Comparison of ENCODE assay signal across 8 cellular contexts in genomic region chr14:23302290-23303225, GRCh38. TPM values are rescaled to one million over a fixed set of nuclear protein-coding genes. Genes with fewer than 3 reads are reported as not detected.
DNase-seq lines count a peak whose midpoint lies in the region; ATAC-seq and TF ChIP-seq lines count a peak whose summit lies in the region.

PPP1R3E (minus strand) TSS chr14:23302859; CDS start chr14:23302576, 283 bp downstream.

- DNase-seq in BJ (ENCODE audit: low read depth), result no peak
- peak; percentile 100 for DNase-seq in NCI-H82 (lab: John Stamatoyannopoulos, UW)
- DNase-seq in midbrain (lab: John Stamatoyannopoulos, UW), result peak; percentile 74
- DNase-seq in stimulated activated CD8-positive, alpha-beta memory T cell treated with anti-CD3 and anti-CD28 coated beads, Interleukin-2, amount 100 ng/mL, for 1 hour (ENCODE audit: low read depth in 2 of 2), result peak; percentile 54 to 78

- H3K4me1 ChIP-seq in endocrine pancreas (ENCODE audit: control insufficient read depth, insufficient read depth, low read length), result peaks cover 13% of the 10 kb centered on the region

- no peak for TF ChIP-seq CTCF in BJ (IDR thresholded peaks at IDR 0.05; ENCODE audit: insufficient read depth, low read depth, low read length)

- H3K9ac ChIP-seq in endocrine pancreas (ENCODE audit: control insufficient read depth, insufficient read depth, low read length), result peak within 1 kb of the TSS; percentile 73

- ATAC-seq in GM19324 (IDR thresholded peaks at IDR 0.05; ENCODE audit: low FRiP score, unreplicated experiment), result peak; percentile 28
- ATAC-seq in HG03469 (IDR thresholded peaks at IDR 0.05; ENCODE audit: unreplicated experiment), result peak; percentile 26

- H3K27me3 ChIP-seq in BJ (ENCODE audit: control insufficient read depth, insufficient read depth, low read length) (no peaks in the 10 kb centered on the region), endocrine pancreas (ENCODE audit: control insufficient read depth, insufficient read depth, low read length) (no peaks in the 10 kb centered on the region)

- no peaks in the 10 kb centered on the region for H3K9me3 ChIP-seq in endocrine pancreas (ENCODE audit: control insufficient read depth, low read length)

- H3K36me3 ChIP-seq in BJ (ENCODE audit: control insufficient read depth, insufficient read depth, low read length), result peaks cover 1% of the 10 kb centered on the region; the same call in 1 of the 2 replicates
- H3K36me3 ChIP-seq in endocrine pancreas (ENCODE audit: control insufficient read depth, insufficient read depth, low read length), result no peaks in the 10 kb centered on the region

- CTCF ChIA-PET in BJ (lab: Yijun Ruan, JAX), result interaction anchor here (0.6 to 1.9 kb wide), 9 partner anchors 8 to 464 kb away, joined by 3 to 6 read pairs (median 3); partner anchors contain the start of genes CDH24 and PABPN1
- CTCF ChIA-PET in activated CD8-positive, alpha-beta memory T cell treated with anti-CD3 and anti-CD28 coated beads for 36 hours (lab: Charles Lee), result interaction anchor here (0.6 to 4.5 kb wide), 11 partner anchors 7 to 732 kb away, joined by 3 to 47 read pairs (median 5); partner anchors contain the start of genes ACIN1, C14orf119, HOMEZ and PABPN1

- POLR2A ChIA-PET in BJ (lab: Charles Lee), result no interaction called here
- POLR2A ChIA-PET in activated CD8-positive, alpha-beta memory T cell treated with anti-CD3 and anti-CD28 coated beads for 36 hours (lab: Charles Lee), result interaction anchor here (0.5 to 3.4 kb wide), 11 partner anchors 16 to 1743 kb away, joined by 3 to 73 read pairs (median 4); partner anchors contain the start of genes ACIN1, C14orf119, HOMEZ and PABPN1

- peak within 1 kb of the TSS; percentile 49 for H3K4me3 ChIP-seq in BJ (ENCODE audit: low read depth, low read length)
- H3K4me3 ChIP-seq in endocrine pancreas (ENCODE audit: control insufficient read depth, insufficient read depth, low read length), result peak within 1 kb of the TSS; percentile 30

RNA-seq across cellular contexts. Expression of gene PPP1R3E, which starts in this region (rescaled TPM):
- polyA plus RNA-seq in BJ (2011; rRNA removed), result 2.5 and 2.8 TPM in 2 replicates
- 2.2 and 2.5 TPM in 2 replicates for polyA minus RNA-seq in BJ (2011; rRNA and poly(A)+ RNA removed)
- 10 to 100 TPM; 16.2 to 18.8 TPM for total RNA-seq in activated CD8-positive, alpha-beta memory T cell treated with anti-CD3 and anti-CD28 coated beads for 36 hours
